Comparison of ENCODE assay signal across 16 cellular contexts in the genomic region with DNA sequence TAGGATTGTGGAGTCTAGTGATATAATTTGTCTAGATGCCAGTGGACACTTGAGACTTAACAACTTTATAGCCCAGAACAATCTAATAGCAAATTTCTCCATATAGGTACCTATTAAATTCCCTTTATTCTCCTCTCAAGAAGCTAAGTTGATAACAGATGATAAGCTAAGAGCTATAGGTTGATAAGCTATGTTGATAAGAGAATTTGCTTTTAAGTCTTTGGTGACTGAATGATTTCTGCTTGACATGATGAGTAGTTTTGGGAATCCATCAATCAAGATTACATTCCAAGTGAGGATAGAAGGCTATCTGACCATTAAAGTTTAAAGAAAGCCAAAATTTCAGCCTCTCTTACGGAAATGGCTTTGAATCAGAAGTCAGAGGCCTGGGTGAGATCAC.
DNase-seq lines count a peak whose midpoint lies in the region; ATAC-seq and TF ChIP-seq lines count a peak whose summit lies in the region.
"Had no signal": no experiment of that assay in that cellular context is flagged by ENCODE, and none has a peak within 500 bp of the region (broad histone marks: within the 10 kb centered on the region; RNA-seq: fewer than 3 reads in every experiment).

No MANE protein-coding gene starts in this region.

- POLR2A ChIA-PET in SK-N-SH (lab: Yijun Ruan, JAX) (no interaction called here), PC-9 (lab: Charles Lee; ENCODE audit: unreplicated experiment) (no interaction called here)
- POLR2A ChIA-PET in activated CD8-positive, alpha-beta T cell treated with anti-CD3 and anti-CD28 coated beads for 36 hours (lab: Charles Lee), result interaction anchor here (0.7 kb wide), 1 partner anchor 14 kb away, joined by 3 read pairs; no protein-coding TSS in a partner anchor

- TF ChIP-seq EP300 in SK-N-SH (IDR thresholded peaks at IDR 0.05; ENCODE audit: borderline replicate concordance in 1 of 2, low read depth in 1 of 2, low read length in 1 of 2), result no peak

- H3K4me1 Mint-ChIP-seq in endodermal cell, result peaks cover 9% of the 10 kb centered on the region
- no peaks in the 10 kb centered on the region for H3K4me1 Mint-ChIP-seq in activated CD8-positive, alpha-beta T cell treated with anti-CD3 and anti-CD28 coated beads for 36 hours (ENCODE audit: low read depth)
- H3K4me1 Mint-ChIP-seq: B cell had no signal

- H3K4me1 ChIP-seq in SK-N-SH (ENCODE audit: control insufficient read depth in 1 of 2, insufficient read depth in 2 of 2, low read depth in 1 of 2, low read length in 1 of 2) (no peaks in the 10 kb centered on the region), endodermal cell (ENCODE audit: control insufficient read depth, insufficient read depth, low read length) (peaks cover 3% of the 10 kb centered on the region), PC-9 (replicated peaks; ENCODE audit: insufficient read depth) (no peaks in the 10 kb centered on the region)
- H3K4me1 ChIP-seq: A549; BLaER1 treated with 17β-estradiol and CSF1 and Interleukin-3, amounts not matched to agents 10 nM and 100 nM had no signal

- H3K27ac Mint-ChIP-seq in endodermal cell, result no peak overlapping the region
- H3K27ac Mint-ChIP-seq in activated CD8-positive, alpha-beta T cell treated with anti-CD3 and anti-CD28 coated beads for 36 hours, result no peak overlapping the region
- H3K27ac Mint-ChIP-seq: B cell; CD4-positive, alpha-beta T cell; CD8-positive, alpha-beta T cell had no signal

- H3K9me3 ChIP-seq in SK-N-SH (no peaks in the 10 kb centered on the region), endodermal cell (ENCODE audit: control insufficient read depth, low read length) (no peaks in the 10 kb centered on the region), PC-9 (ENCODE audit: insufficient read depth, low read depth) (no peaks in the 10 kb centered on the region; the same call in 1 of the 2 replicates)
- H3K9me3 ChIP-seq: A549; BLaER1 treated with 17β-estradiol and CSF1 and Interleukin-3, amounts not matched to agents 10 nM and 100 nM; Caco-2 had no signal

- no peak for TF ChIP-seq CTCF in SK-N-SH (IDR thresholded peaks at IDR 0.05)
- no peak for TF ChIP-seq CTCF in endodermal cell (conservative IDR thresholded peaks at IDR 0.05)
- no peak for TF ChIP-seq CTCF in PC-9 (conservative IDR thresholded peaks at IDR 0.05)
- no peak for TF ChIP-seq CTCF in activated CD8-positive, alpha-beta T cell treated with anti-CD3 and anti-CD28 coated beads for 36 hours (IDR thresholded peaks at IDR 0.05)

- no peak for TF ChIP-seq RAD21 in SK-N-SH (IDR thresholded peaks at IDR 0.05; ENCODE audit: low read length)

- H3K27ac ChIP-seq in SK-N-SH (ENCODE audit: low read depth in 2 of 2, low read length in 1 of 2), result no peak overlapping the region
- no peak overlapping the region for H3K27ac ChIP-seq in endodermal cell (ENCODE audit: low read depth, low read length)
- no peak overlapping the region for H3K27ac ChIP-seq in PC-9
- H3K27ac ChIP-seq: 22Rv1; A549; BLaER1 treated with 17β-estradiol and CSF1 and Interleukin-3, amounts not matched to agents 10 nM and 100 nM; C4-2B had no signal

- no peak overlapping the region for H2AFZ ChIP-seq in SK-N-SH (ENCODE audit: low read depth)
- H2AFZ ChIP-seq in PC-9, result no peak overlapping the region

- DNase-seq in SK-N-SH, result no peak
- no peak for DNase-seq in endodermal cell
- no peak for DNase-seq in PC-9
- DNase-seq in activated CD8-positive, alpha-beta T cell treated with anti-CD3 and anti-CD28 coated beads for 36 hours, result no peak
- DNase-seq: Caco-2; Calu3; CD4-positive, alpha-beta T cell; CD8-positive, alpha-beta T cell; DMS79 treated with DMSO at 0.1 percent for 48 hours; GF-D8 had no signal

- H3F3A ChIP-seq in SK-N-SH (replicated peaks; ENCODE audit: insufficient read depth), result no peaks in the 10 kb centered on the region
- H3F3A ChIP-seq in PC-9 (ENCODE audit: insufficient read depth, low read depth), result no peaks in the 10 kb centered on the region

- no peaks in the 10 kb centered on the region for H3K36me3 ChIP-seq in SK-N-SH (replicated peaks in 1 of 2; ENCODE audit: control insufficient read depth in 1 of 2, insufficient read depth in 2 of 2, low read length in 1 of 2)
- H3K36me3 ChIP-seq in endodermal cell (ENCODE audit: control insufficient read depth, insufficient read depth, low read length), result no peaks in the 10 kb centered on the region
- H3K36me3 ChIP-seq in PC-9 (ENCODE audit: low read depth), result no peaks in the 10 kb centered on the region
- H3K36me3 ChIP-seq: BLaER1 treated with 17β-estradiol and CSF1 and Interleukin-3, amounts not matched to agents 10 nM and 100 nM had no signal

- H3K4me3 ChIP-seq in SK-N-SH (ENCODE audit: low read depth in 2 of 2, low read length in 1 of 2) (no peak overlapping the region), endodermal cell (ENCODE audit: low read length) (peak overlapping the region; percentile 18), PC-9 (no peak overlapping the region)
- H3K4me3 ChIP-seq: A549; BLaER1 treated with 17β-estradiol and CSF1 and Interleukin-3, amounts not matched to agents 10 nM and 100 nM had no signal

- no peak overlapping the region for H3K4me3 Mint-ChIP-seq in endodermal cell
- H3K4me3 Mint-ChIP-seq in activated CD8-positive, alpha-beta T cell treated with anti-CD3 and anti-CD28 coated beads for 36 hours, result no peak overlapping the region
- H3K4me3 Mint-ChIP-seq: B cell; CD4-positive, alpha-beta T cell; CD8-positive, alpha-beta T cell had no signal

- no TSS peak for BruUV-seq in PC-9 (replicated peaks; lab: Mats Ljungman, UMichigan)

- ATAC-seq in SK-N-SH treated with all-trans-retinoic acid at 6 μM for 48 hours, result no peak
- ATAC-seq in activated CD8-positive, alpha-beta T cell treated with anti-CD3 and anti-CD28 coated beads for 36 hours, result no peak
- ATAC-seq: A549; CD8-positive, alpha-beta T cell had no signal

- H3K79me2 ChIP-seq in SK-N-SH (ENCODE audit: insufficient read depth), result no peaks in the 10 kb centered on the region
- no peaks in the 10 kb centered on the region for H3K79me2 ChIP-seq in PC-9 (ENCODE audit: low read depth)

- H3K27me3 Mint-ChIP-seq in endodermal cell (ENCODE audit: insufficient read depth), result peaks cover 2% of the 10 kb centered on the region
- H3K27me3 Mint-ChIP-seq in activated CD8-positive, alpha-beta T cell treated with anti-CD3 and anti-CD28 coated beads for 36 hours, result peaks cover 2% of the 10 kb centered on the region
- H3K27me3 Mint-ChIP-seq: B cell; CD4-positive, alpha-beta T cell had no signal

- H3K9ac ChIP-seq in SK-N-SH (no peak overlapping the region), endodermal cell (ENCODE audit: extremely low read depth, low read length, poor library complexity, severe bottlenecking) (no peak overlapping the region)
- H3K9ac ChIP-seq: BLaER1 treated with 17β-estradiol and CSF1 and Interleukin-3, amounts not matched to agents 10 nM and 100 nM had no signal

- no peak overlapping the region for H3K4me2 ChIP-seq in SK-N-SH
- no peak overlapping the region for H3K4me2 ChIP-seq in PC-9
- H3K4me2 ChIP-seq: A549; BLaER1 treated with 17β-estradiol and CSF1 and Interleukin-3, amounts not matched to agents 10 nM and 100 nM had no signal

- WGBS in SK-N-SH (ENCODE audit: low lambda C conversion rate), result 88% methylated on average over 1 of the region's 1 CpG
- 81 to 85% methylated on average over 1 of the region's 1 CpG for WGBS in endodermal cell (ENCODE audit: insufficient coverage in 1 of 2, insufficient read length in 1 of 2), 2 experiments

- CTCF ChIA-PET in SK-N-SH (lab: Yijun Ruan, JAX), result no interaction called here
- CTCF ChIA-PET in PC-9 (lab: Charles Lee), result no interaction called here
- CTCF ChIA-PET in activated CD8-positive, alpha-beta T cell treated with anti-CD3 and anti-CD28 coated beads for 36 hours (lab: Charles Lee), result interaction anchor here (1.6 kb wide), 1 partner anchor 14 kb away, joined by 6 read pairs; no protein-coding TSS in a partner anchor

- H3K9me3 Mint-ChIP-seq in endodermal cell, result peaks cover 4% of the 10 kb centered on the region
- H3K9me3 Mint-ChIP-seq in activated CD8-positive, alpha-beta T cell treated with anti-CD3 and anti-CD28 coated beads for 36 hours, result no peaks in the 10 kb centered on the region
- H3K9me3 Mint-ChIP-seq: CD4-positive, alpha-beta T cell; CD8-positive, alpha-beta T cell had no signal

- H3K9me2 ChIP-seq in SK-N-SH (no peaks in the 10 kb centered on the region), PC-9 (ENCODE audit: insufficient read depth) (no peaks in the 10 kb centered on the region)

- H3K36me3 Mint-ChIP-seq in endodermal cell (ENCODE audit: low read depth), result no peaks in the 10 kb centered on the region
- H3K36me3 Mint-ChIP-seq in activated CD8-positive, alpha-beta T cell treated with anti-CD3 and anti-CD28 coated beads for 36 hours (ENCODE audit: low read depth), result no peaks in the 10 kb centered on the region
- H3K36me3 Mint-ChIP-seq: CD8-positive, alpha-beta T cell had no signal

- H4K20me1 ChIP-seq in SK-N-SH (ENCODE audit: insufficient read depth) (no peaks in the 10 kb centered on the region), PC-9 (ENCODE audit: insufficient read depth) (no peaks in the 10 kb centered on the region)
- H4K20me1 ChIP-seq: BLaER1 treated with 17β-estradiol and CSF1 and Interleukin-3, amounts not matched to agents 10 nM and 100 nM had no signal

- H3K27me3 ChIP-seq in SK-N-SH (ENCODE audit: insufficient read depth), result no peaks in the 10 kb centered on the region
- peaks cover 16% of the 10 kb centered on the region for H3K27me3 ChIP-seq in endodermal cell (ENCODE audit: control insufficient read depth, insufficient read depth, low read length, poor library complexity, severe bottlenecking)
- no peaks in the 10 kb centered on the region for H3K27me3 ChIP-seq in PC-9 (ENCODE audit: insufficient read depth, low read depth)
- H3K27me3 ChIP-seq: BLaER1 treated with 17β-estradiol and CSF1 and Interleukin-3, amounts not matched to agents 10 nM and 100 nM had no signal

- intact Hi-C loops in PC-9 (cut with micrococcal nuclease; ENCODE audit: unreplicated experiment), result no loop called here
- intact Hi-C loops in activated CD8-positive, alpha-beta T cell treated with anti-CD3 and anti-CD28 coated beads for 36 hours (cut with micrococcal nuclease), result no loop called here

TF ChIP-seq in SK-N-SH treated with all-trans-retinoic acid at 6 μM for 48 hours, 23 proteins besides CTCF, POLR2A, EP300 and RAD21 (continues in another document):
- TF ChIP-seq ISL1 (CRISPR knock-in tag; IDR thresholded peaks at IDR 0.05), result 0 out of 2 replicates have a peak, but pooled peaks have one; percentile 21
